ENCODE assay signal across 7 cellular contexts in the genomic region with DNA sequence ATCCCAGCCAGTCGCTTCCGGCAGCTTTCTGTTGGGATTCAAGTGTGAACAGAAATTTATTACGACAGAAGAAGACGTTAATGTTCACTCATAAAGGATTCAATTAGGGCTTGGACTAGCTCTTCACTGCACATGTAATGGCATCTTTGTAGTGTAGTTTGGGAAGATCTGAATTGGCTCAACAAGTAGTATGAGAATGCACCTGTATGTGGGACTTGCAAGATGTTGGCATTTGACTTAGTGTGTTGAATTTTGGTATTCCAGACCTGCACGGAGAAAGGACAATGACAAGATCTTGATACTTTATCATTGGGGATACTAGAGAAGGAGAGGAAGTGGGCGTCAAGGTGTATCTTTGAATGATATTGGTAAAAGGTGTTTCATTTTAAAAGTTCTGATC. TPM values are rescaled to one million over a fixed set of nuclear protein-coding genes. Genes with fewer than 3 reads are reported as not detected.
DNase-seq lines count a peak whose midpoint lies in the region; ATAC-seq and TF ChIP-seq lines count a peak whose summit lies in the region.

No MANE protein-coding gene starts in this region.

- no peak for ATAC-seq in stimulated activated naive CD8-positive, alpha-beta T cell treated with anti-CD3 and anti-CD28 coated beads, Interleukin-15, amount 100 ng/mL, for 72 hours
- no peak for ATAC-seq in GM21717 (IDR thresholded peaks at IDR 0.05; ENCODE audit: unreplicated experiment)
- ATAC-seq in GM21786 (IDR thresholded peaks at IDR 0.05; ENCODE audit: unreplicated experiment): no peak

- in situ Hi-C loops in G401 (cut with HindIII; ENCODE audit: low sequenced_read_pairs): no loop called here

- no peaks in the 10 kb centered on the region for H3K9me3 ChIP-seq in iPS-18c (ENCODE audit: control insufficient read depth, insufficient read depth, low read length)

- peaks cover 32% of the 10 kb centered on the region for H3K36me3 Mint-ChIP-seq in activated T-helper 1 cell treated with anti-CD3 and anti-CD28 coated beads, Interleukin-12 subunit alpha, Interleukin-12 subunit beta, Interleukin-2, Interleukin-4 antibody, amounts not matched to agents 30 ng/mL and 10 ng/mL and 1 ng/mL, durations not matched to agents 14 hours and 24 hours and 36 hours (ENCODE audit: low read depth)

- intact Hi-C loops in activated T-helper 1 cell treated with anti-CD3 and anti-CD28 coated beads, Interleukin-12 subunit alpha, Interleukin-12 subunit beta, Interleukin-2, Interleukin-4 antibody, amounts not matched to agents 30 ng/mL and 10 ng/mL and 1 ng/mL, durations not matched to agents 14 hours and 24 hours and 36 hours (cut with micrococcal nuclease): no loop called here

- peak overlapping the region; percentile 86 for H3K27ac Mint-ChIP-seq in activated T-helper 1 cell treated with anti-CD3 and anti-CD28 coated beads, Interleukin-12 subunit alpha, Interleukin-12 subunit beta, Interleukin-2, Interleukin-4 antibody, amounts not matched to agents 30 ng/mL and 10 ng/mL and 1 ng/mL, durations not matched to agents 14 hours and 24 hours and 36 hours
- H3K27ac Mint-ChIP-seq in stimulated activated naive CD8-positive, alpha-beta T cell treated with anti-CD3 and anti-CD28 coated beads, Interleukin-15, amount 100 ng/mL, for 72 hours: peak overlapping the region; percentile 90 to 97

- no peaks in the 10 kb centered on the region for H3K9me3 Mint-ChIP-seq in activated T-helper 1 cell treated with anti-CD3 and anti-CD28 coated beads, Interleukin-12 subunit alpha, Interleukin-12 subunit beta, Interleukin-2, Interleukin-4 antibody, amounts not matched to agents 30 ng/mL and 10 ng/mL and 1 ng/mL, durations not matched to agents 14 hours and 24 hours and 36 hours
- H3K9me3 Mint-ChIP-seq in stimulated activated naive CD8-positive, alpha-beta T cell treated with anti-CD3 and anti-CD28 coated beads, Interleukin-15, amount 100 ng/mL, for 72 hours: no peaks in the 10 kb centered on the region

- DNase-seq in HL-60 (ENCODE audit: low read depth in 1 of 2, low spot score in 1 of 2): no peak
- no peak for DNase-seq in activated T-helper 1 cell treated with anti-CD3 and anti-CD28 coated beads, Interleukin-12 subunit alpha, Interleukin-12 subunit beta, Interleukin-2, Interleukin-4 antibody, amounts not matched to agents 30 ng/mL and 10 ng/mL and 1 ng/mL, durations not matched to agents 14 hours and 24 hours and 36 hours (ENCODE audit: low spot score)
- no peak for DNase-seq in stimulated activated naive CD8-positive, alpha-beta T cell treated with anti-CD3 and anti-CD28 coated beads, Interleukin-15, amount 100 ng/mL, for 72 hours
- DNase-seq in G401 (ENCODE audit: low spot score): no peak

- H3K4me3 Mint-ChIP-seq in activated T-helper 1 cell treated with anti-CD3 and anti-CD28 coated beads, Interleukin-12 subunit alpha, Interleukin-12 subunit beta, Interleukin-2, Interleukin-4 antibody, amounts not matched to agents 30 ng/mL and 10 ng/mL and 1 ng/mL, durations not matched to agents 14 hours and 24 hours and 36 hours: peak overlapping the region; percentile 94
- H3K4me3 Mint-ChIP-seq in stimulated activated naive CD8-positive, alpha-beta T cell treated with anti-CD3 and anti-CD28 coated beads, Interleukin-15, amount 100 ng/mL, for 72 hours: peak overlapping the region; percentile 90 to 97

- H3K4me3 ChIP-seq in HL-60 (replicated peaks; ENCODE audit: insufficient read depth, low read length): peak overlapping the region; percentile 99
- H3K4me3 ChIP-seq in iPS-18c (ENCODE audit: insufficient read depth, low read depth, low read length): peak overlapping the region; percentile 92

- peaks cover 5% of the 10 kb centered on the region for H3K27me3 Mint-ChIP-seq in activated T-helper 1 cell treated with anti-CD3 and anti-CD28 coated beads, Interleukin-12 subunit alpha, Interleukin-12 subunit beta, Interleukin-2, Interleukin-4 antibody, amounts not matched to agents 30 ng/mL and 10 ng/mL and 1 ng/mL, durations not matched to agents 14 hours and 24 hours and 36 hours (ENCODE audit: insufficient read depth)
- peaks cover 21% of the 10 kb centered on the region for H3K27me3 Mint-ChIP-seq in stimulated activated naive CD8-positive, alpha-beta T cell treated with anti-CD3 and anti-CD28 coated beads, Interleukin-15, amount 100 ng/mL, for 72 hours

- H3K4me1 Mint-ChIP-seq in activated T-helper 1 cell treated with anti-CD3 and anti-CD28 coated beads, Interleukin-12 subunit alpha, Interleukin-12 subunit beta, Interleukin-2, Interleukin-4 antibody, amounts not matched to agents 30 ng/mL and 10 ng/mL and 1 ng/mL, durations not matched to agents 14 hours and 24 hours and 36 hours (ENCODE audit: low read depth): peaks cover 28% of the 10 kb centered on the region
- H3K4me1 Mint-ChIP-seq in stimulated activated naive CD8-positive, alpha-beta T cell treated with anti-CD3 and anti-CD28 coated beads, Interleukin-15, amount 100 ng/mL, for 72 hours: peaks cover 54% of the 10 kb centered on the region

- H3K27ac ChIP-seq in HL-60 (replicated peaks): peak overlapping the region; percentile 87

- H3K27me3 ChIP-seq in HL-60 (ENCODE audit: insufficient read depth, poor library complexity, severe bottlenecking): no peaks in the 10 kb centered on the region

- TF ChIP-seq CTCF in HL-60 (IDR thresholded peaks at IDR 0.05; ENCODE audit: insufficient read depth, low read length): no peak

RNA-seq across cellular contexts. Expression of a gene that starts 1.2 kb away (rescaled TPM):
- 190 and 198 TPM in 2 replicates for total RNA-seq in activated T-helper 1 cell treated with anti-CD3 and anti-CD28 coated beads, Interleukin-12 subunit alpha, Interleukin-12 subunit beta, Interleukin-2, Interleukin-4 antibody, amounts not matched to agents 30 ng/mL and 10 ng/mL and 1 ng/mL, durations not matched to agents 14 hours and 24 hours and 36 hours
- 105 and 214 TPM in 2 replicates for total RNA-seq in G401 (2014; rRNA removed; shearing (Covaris generic))

RNA-seq across cellular contexts. Expression of a gene that starts 41.3 kb away (rescaled TPM):
- 6.1 and 7.1 TPM in 2 replicates for total RNA-seq in activated T-helper 1 cell treated with anti-CD3 and anti-CD28 coated beads, Interleukin-12 subunit alpha, Interleukin-12 subunit beta, Interleukin-2, Interleukin-4 antibody, amounts not matched to agents 30 ng/mL and 10 ng/mL and 1 ng/mL, durations not matched to agents 14 hours and 24 hours and 36 hours
- 1.2 and 3.3 TPM in 2 replicates for total RNA-seq in G401 (2014; rRNA removed; shearing (Covaris generic))
